Comparison of ENCODE assay signal across 8 cellular contexts in the genomic region with DNA sequence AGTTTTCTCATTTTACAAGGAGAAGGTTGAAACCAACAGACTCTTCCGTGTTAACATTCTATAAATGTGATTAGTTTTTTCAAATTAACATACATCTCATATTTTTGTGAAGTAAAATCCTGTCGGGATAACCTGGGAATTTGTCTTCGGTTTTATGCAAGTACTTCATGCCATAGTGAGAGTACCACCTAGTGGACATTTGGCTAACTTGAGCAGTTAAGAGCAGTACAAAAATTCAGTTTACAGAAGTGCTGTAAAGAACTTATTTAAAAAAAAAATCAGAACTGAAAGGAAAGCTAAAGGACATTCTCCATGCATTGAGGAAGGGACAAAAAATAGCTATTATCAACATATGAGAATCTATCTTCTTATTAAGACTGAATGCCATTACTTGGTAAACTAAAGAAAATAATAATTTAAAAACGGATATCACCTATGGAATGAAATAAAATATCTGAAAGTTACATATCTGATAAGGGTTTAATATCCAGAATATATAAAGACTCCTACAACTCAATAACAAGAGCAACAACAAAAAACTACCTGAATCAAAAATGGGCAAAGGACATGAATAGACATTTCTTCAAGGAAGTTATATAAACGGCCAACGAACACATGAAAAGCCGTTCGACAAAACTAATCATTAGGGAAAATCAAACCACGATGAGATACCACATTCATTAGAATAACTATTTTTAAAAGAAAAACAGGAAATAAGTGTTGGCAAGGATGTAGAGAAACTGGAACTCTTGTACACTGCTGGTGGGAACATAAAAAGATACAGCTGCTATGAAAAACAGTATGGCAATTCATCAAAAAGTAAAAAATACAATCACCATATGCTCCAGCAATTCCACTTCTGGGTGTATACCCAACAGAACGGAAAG.
A peak's percentile ranks its signal among the peaks of the same experiment; 100 is the strongest.
DNase-seq lines count a peak whose midpoint lies in the region; ATAC-seq and TF ChIP-seq lines count a peak whose summit lies in the region.

No MANE protein-coding gene starts in this region.

- H3K4me3 ChIP-seq in H7 (ENCODE audit: insufficient read depth, low read depth, low read length) = no peak overlapping the region

- DNase-seq in H7 (peak; percentile 11), glomerular visceral epithelial cell (ENCODE audit: extremely low spot score) (peak; percentile 33), iPS-NIHi11 (ENCODE audit: low spot score) (no peak), GDM1 (lab: John Stamatoyannopoulos, UW) (no peak)
- DNase-seq in activated CD4-positive, alpha-beta T cell treated with anti-CD3 and anti-CD28 coated beads, Interleukin-2, amount 50 U/mL, for 48 hours = no peak

- ATAC-seq in SK-N-SH treated with all-trans-retinoic acid at 6 μM for 48 hours (peak; percentile 72), GM18861 (IDR thresholded peaks at IDR 0.05; ENCODE audit: unreplicated experiment) (no peak)

- H3K27me3 ChIP-seq in H7 (ENCODE audit: control insufficient read depth, insufficient read depth, low read length) = no peaks in the 10 kb centered on the region

- H3K27ac ChIP-seq in 22Rv1 = no peak overlapping the region

- no peaks in the 10 kb centered on the region for H3K36me3 ChIP-seq in H7 (replicated peaks; ENCODE audit: control insufficient read depth, insufficient read depth, low read length)

- peak; percentile 78 for TF ChIP-seq CTCF in 22Rv1 (IDR thresholded peaks at IDR 0.05)

TF ChIP-seq in SK-N-SH treated with all-trans-retinoic acid at 6 μM for 48 hours, 23 proteins besides CTCF, POLR2A, EP300 and RAD21:
- no peak for TF ChIP-seq ZNF8 (CRISPR knock-in tag; IDR thresholded peaks at IDR 0.05)
- TF ChIP-seq, protein P1, sequence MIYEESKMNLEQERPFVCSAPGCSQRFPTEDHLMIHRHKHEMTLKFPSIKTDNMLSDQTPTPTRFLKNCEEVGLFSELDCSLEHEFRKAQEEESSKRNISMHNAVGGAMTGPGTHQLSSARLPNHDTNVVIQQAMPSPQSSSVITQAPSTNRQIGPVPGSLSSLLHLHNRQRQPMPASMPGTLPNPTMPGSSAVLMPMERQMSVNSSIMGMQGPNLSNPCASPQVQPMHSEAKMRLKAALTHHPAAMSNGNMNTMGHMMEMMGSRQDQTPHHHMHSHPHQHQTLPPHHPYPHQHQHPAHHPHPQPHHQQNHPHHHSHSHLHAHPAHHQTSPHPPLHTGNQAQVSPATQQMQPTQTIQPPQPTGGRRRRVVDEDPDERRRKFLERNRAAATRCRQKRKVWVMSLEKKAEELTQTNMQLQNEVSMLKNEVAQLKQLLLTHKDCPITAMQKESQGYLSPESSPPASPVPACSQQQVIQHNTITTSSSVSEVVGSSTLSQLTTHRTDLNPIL (CRISPR knock-in tag; IDR thresholded peaks at IDR 0.05; ENCODE audit: low read depth) = no peak
- no peak for TF ChIP-seq CSRNP3 (CRISPR knock-in tag; IDR thresholded peaks at IDR 0.05)
- TF ChIP-seq ISL1 (CRISPR knock-in tag; IDR thresholded peaks at IDR 0.05) = no peak
- TF ChIP-seq GLIS3 (CRISPR knock-in tag; IDR thresholded peaks at IDR 0.05) = no peak
- no peak for TF ChIP-seq ARNTL (CRISPR knock-in tag; IDR thresholded peaks at IDR 0.05; ENCODE audit: borderline replicate concordance, low read depth)
- TF ChIP-seq ZFP3 (CRISPR knock-in tag; IDR thresholded peaks at IDR 0.05) = no peak
- no peak for TF ChIP-seq ZNF70 (CRISPR knock-in tag; IDR thresholded peaks at IDR 0.05)
- no peak for TF ChIP-seq ZFP30 (CRISPR knock-in tag; IDR thresholded peaks at IDR 0.05)
- no peak for TF ChIP-seq PATZ1 (CRISPR knock-in tag; IDR thresholded peaks at IDR 0.05; ENCODE audit: borderline replicate concordance)
- TF ChIP-seq TSHZ2 (CRISPR knock-in tag; IDR thresholded peaks at IDR 0.05) = no peak
- TF ChIP-seq ZC3H10 (CRISPR knock-in tag; IDR thresholded peaks at IDR 0.05) = no peak
- no peak for TF ChIP-seq CSDC2 (CRISPR knock-in tag; IDR thresholded peaks at IDR 0.05)
- TF ChIP-seq OSR1 (CRISPR knock-in tag; IDR thresholded peaks at IDR 0.05) = no peak
- TF ChIP-seq ZNF565 (CRISPR knock-in tag; conservative IDR thresholded peaks at IDR 0.05; ENCODE audit: low read depth) = no peak
- no peak for TF ChIP-seq TOX (CRISPR knock-in tag; IDR thresholded peaks at IDR 0.05; ENCODE audit: borderline replicate concordance)

Comparison
In these comparisons a context has a peak if more than half of its experiments do, and no peak if none do; other contexts are left out.
1. DNase-seq: peak in H7 (single experiment) and glomerular visceral epithelial cell (single experiment); none in iPS-NIHi11 (single experiment), GDM1 (single experiment) and activated CD4-positive, alpha-beta T cell treated with anti-CD3 and anti-CD28 coated beads, Interleukin-2, amount 50 U/mL, for 48 hours (0 of 2).